1 cellular context compared by ENCODE assay signal in the genomic region with DNA sequence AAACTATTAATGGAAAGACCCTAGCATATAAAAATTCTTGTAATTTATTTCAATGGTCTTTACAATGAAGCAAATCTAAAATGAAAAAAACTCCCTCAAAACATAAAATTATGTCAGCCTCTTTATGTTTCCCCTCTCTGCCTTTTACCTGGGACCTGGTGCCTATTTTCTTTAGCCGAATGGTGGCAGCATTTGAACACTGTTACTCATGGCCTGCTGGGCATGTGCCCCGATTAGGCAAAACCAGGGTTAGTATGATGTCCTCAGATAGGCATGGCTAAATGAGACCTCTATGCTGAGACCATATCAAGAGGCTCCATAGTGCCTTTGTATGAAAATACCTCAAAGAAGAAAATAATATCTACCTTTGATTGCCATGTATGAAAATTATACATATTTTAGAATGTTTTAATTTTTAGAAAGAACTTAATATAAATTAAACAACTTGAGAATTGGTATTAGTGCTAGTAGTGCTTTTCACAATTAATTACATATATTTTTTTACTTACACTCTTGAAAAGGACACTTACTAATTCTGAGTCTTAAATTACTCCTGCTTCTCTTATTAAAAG.
A peak's percentile ranks its signal among the peaks of the same experiment; 100 is the strongest.
TF ChIP-seq lines count a peak whose summit lies in the region.

No MANE protein-coding gene starts in this region.

TF ChIP-seq in HepG2, 621 proteins besides CTCF, POLR2A, EP300 and RAD21 (continued from another document):
- TF ChIP-seq, protein P1, sequence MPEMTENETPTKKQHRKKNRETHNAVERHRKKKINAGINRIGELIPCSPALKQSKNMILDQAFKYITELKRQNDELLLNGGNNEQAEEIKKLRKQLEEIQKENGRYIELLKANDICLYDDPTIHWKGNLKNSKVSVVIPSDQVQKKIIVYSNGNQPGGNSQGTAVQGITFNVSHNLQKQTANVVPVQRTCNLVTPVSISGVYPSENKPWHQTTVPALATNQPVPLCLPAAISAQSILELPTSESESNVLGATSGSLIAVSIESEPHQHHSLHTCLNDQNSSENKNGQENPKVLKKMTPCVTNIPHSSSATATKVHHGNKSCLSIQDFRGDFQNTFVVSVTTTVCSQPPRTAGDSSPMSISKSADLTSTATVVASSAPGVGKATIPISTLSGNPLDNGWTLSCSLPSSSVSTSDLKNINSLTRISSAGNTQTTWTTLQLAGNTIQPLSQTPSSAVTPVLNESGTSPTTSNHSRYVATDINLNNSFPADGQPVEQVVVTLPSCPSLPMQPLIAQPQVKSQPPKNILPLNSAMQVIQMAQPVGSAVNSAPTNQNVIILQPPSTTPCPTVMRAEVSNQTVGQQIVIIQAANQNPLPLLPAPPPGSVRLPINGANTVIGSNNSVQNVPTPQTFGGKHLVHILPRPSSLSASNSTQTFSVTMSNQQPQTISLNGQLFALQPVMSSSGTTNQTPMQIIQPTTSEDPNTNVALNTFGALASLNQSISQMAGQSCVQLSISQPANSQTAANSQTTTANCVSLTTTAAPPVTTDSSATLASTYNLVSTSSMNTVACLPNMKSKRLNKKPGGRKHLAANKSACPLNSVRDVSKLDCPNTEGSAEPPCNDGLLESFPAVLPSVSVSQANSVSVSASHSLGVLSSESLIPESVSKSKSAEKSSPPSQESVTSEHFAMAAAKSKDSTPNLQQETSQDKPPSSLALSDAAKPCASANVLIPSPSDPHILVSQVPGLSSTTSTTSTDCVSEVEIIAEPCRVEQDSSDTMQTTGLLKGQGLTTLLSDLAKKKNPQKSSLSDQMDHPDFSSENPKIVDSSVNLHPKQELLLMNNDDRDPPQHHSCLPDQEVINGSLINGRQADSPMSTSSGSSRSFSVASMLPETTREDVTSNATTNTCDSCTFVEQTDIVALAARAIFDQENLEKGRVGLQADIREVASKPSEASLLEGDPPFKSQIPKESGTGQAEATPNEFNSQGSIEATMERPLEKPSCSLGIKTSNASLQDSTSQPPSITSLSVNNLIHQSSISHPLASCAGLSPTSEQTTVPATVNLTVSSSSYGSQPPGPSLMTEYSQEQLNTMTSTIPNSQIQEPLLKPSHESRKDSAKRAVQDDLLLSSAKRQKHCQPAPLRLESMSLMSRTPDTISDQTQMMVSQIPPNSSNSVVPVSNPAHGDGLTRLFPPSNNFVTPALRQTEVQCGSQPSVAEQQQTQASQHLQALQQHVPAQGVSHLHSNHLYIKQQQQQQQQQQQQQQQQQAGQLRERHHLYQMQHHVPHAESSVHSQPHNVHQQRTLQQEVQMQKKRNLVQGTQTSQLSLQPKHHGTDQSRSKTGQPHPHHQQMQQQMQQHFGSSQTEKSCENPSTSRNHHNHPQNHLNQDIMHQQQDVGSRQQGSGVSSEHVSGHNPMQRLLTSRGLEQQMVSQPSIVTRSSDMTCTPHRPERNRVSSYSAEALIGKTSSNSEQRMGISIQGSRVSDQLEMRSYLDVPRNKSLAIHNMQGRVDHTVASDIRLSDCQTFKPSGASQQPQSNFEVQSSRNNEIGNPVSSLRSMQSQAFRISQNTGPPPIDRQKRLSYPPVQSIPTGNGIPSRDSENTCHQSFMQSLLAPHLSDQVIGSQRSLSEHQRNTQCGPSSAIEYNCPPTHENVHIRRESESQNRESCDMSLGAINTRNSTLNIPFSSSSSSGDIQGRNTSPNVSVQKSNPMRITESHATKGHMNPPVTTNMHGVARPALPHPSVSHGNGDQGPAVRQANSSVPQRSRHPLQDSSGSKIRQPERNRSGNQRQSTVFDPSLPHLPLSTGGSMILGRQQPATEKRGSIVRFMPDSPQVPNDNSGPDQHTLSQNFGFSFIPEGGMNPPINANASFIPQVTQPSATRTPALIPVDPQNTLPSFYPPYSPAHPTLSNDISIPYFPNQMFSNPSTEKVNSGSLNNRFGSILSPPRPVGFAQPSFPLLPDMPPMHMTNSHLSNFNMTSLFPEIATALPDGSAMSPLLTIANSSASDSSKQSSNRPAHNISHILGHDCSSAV (CRISPR knock-in tag; IDR thresholded peaks at IDR 0.05; ENCODE audit: borderline replicate concordance) = no peak
- TF ChIP-seq KLF11 (CRISPR knock-in tag; IDR thresholded peaks at IDR 0.05) (no peak), ZBTB38 (CRISPR knock-in tag; IDR thresholded peaks at IDR 0.05) (no peak), ZNF24 (IDR thresholded peaks at IDR 0.05) (no peak), SIX1 (CRISPR knock-in tag; IDR thresholded peaks at IDR 0.05; ENCODE audit: borderline replicate concordance) (no peak), NR2C2 (CRISPR knock-in tag; IDR thresholded peaks at IDR 0.05; ENCODE audit: borderline replicate concordance) (no peak), FOXP1 (IDR thresholded peaks at IDR 0.05) (no peak), FOXP1 (CRISPR knock-in tag; IDR thresholded peaks at IDR 0.05) (no peak), ZNF652 (CRISPR knock-in tag; IDR thresholded peaks at IDR 0.05; ENCODE audit: borderline replicate concordance, low read depth) (no peak), ZNF563 (CRISPR knock-in tag; IDR thresholded peaks at IDR 0.05) (no peak), CEBPG (CRISPR knock-in tag; IDR thresholded peaks at IDR 0.05) (0 out of 2 replicates have a peak, but pooled peaks have one; percentile 22), ZNF550 (CRISPR knock-in tag; IDR thresholded peaks at IDR 0.05; ENCODE audit: borderline replicate concordance) (no peak), ZNF891 (CRISPR knock-in tag; IDR thresholded peaks at IDR 0.05) (no peak), ZNF547 (CRISPR knock-in tag; IDR thresholded peaks at IDR 0.05) (no peak), NFKB2 (CRISPR knock-in tag; IDR thresholded peaks at IDR 0.05; ENCODE audit: borderline replicate concordance) (no peak)
- TF ChIP-seq, protein P2, sequence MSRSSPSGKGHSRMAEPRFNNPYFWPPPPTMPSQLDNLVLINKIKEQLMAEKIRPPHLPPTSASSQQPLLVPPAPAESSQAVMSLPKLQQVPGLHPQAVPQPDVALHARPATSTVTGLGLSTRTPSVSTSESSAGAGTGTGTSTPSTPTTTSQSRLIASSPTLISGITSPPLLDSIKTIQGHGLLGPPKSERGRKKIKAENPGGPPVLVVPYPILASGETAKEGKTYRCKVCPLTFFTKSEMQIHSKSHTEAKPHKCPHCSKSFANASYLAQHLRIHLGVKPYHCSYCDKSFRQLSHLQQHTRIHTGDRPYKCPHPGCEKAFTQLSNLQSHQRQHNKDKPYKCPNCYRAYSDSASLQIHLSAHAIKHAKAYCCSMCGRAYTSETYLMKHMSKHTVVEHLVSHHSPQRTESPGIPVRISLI (CRISPR knock-in tag; IDR thresholded peaks at IDR 0.05; ENCODE audit: borderline replicate concordance) = no peak
- TF ChIP-seq, protein P3, sequence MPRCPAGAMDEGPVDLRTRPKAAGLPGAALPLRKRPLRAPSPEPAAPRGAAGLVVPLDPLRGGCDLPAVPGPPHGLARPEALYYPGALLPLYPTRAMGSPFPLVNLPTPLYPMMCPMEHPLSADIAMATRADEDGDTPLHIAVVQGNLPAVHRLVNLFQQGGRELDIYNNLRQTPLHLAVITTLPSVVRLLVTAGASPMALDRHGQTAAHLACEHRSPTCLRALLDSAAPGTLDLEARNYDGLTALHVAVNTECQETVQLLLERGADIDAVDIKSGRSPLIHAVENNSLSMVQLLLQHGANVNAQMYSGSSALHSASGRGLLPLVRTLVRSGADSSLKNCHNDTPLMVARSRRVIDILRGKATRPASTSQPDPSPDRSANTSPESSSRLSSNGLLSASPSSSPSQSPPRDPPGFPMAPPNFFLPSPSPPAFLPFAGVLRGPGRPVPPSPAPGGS (CRISPR knock-in tag; IDR thresholded peaks at IDR 0.05) = no peak
